5 cellular contexts compared by ENCODE assay signal in genomic region chr17:27637818-27638217, GRCh38. TPM values are rescaled to one million over a fixed set of nuclear protein-coding genes. Genes with fewer than 3 reads are reported as not detected.
DNase-seq lines count a peak whose midpoint lies in the region; ATAC-seq, FAIRE-seq and TF ChIP-seq lines count a peak whose summit lies in the region.
"Not testable (repeated sequence)": the region's sequence is repeated elsewhere in the genome, so short reads cannot be mapped to it uniquely, and the experiment has no call there.

No MANE protein-coding gene starts in this region.

- not testable (repeated sequence) for H3K9me3 ChIP-seq in WERI-Rb-1 (ENCODE audit: severe bottlenecking); HepG2 (ENCODE audit: low read length); spleen

- not testable (repeated sequence) for H3K4me1 ChIP-seq in GM23338 (ENCODE audit: insufficient read depth)
- H3K4me1 ChIP-seq in HepG2 (ENCODE audit: insufficient read depth, low read length) (peaks cover 36% of the 10 kb centered on the region), spleen (peaks cover 8 to 39% (median 32%) of the 10 kb centered on the region in 6 donors)

- not testable (repeated sequence) for DNase-seq in GM23338 (ENCODE audit: low spot score); HepG2 (ENCODE audit: low spot score)
- DNase-seq in NCI-H82 treated with DMSO at 0.1 percent for 48 hours (lab: John Stamatoyannopoulos, UW; ENCODE audit: unreplicated experiment) (peak; percentile 39), WERI-Rb-1 (peak; percentile 71), spleen (peak; percentile 59)

- H3K9ac ChIP-seq in HepG2 (ENCODE audit: insufficient read depth, low read depth, low read length), result not testable (repeated sequence)

- not testable (repeated sequence) for H3K9me3 Mint-ChIP-seq in GM23338

- not testable (repeated sequence) for H3K4me3 Mint-ChIP-seq in GM23338

- not testable (repeated sequence) for H3K4me1 Mint-ChIP-seq in GM23338

- H3K9me2 ChIP-seq in GM23338 (ENCODE audit: insufficient read depth), result not testable (repeated sequence)

- POLR2A ChIA-PET in HepG2 (lab: Yijun Ruan, JAX), result not testable (repeated sequence)

- WGBS in HepG2 (ENCODE audit: low lambda C conversion rate), result 57% methylated on average over 5 of the region's 7 CpGs
- WGBS in spleen, 5 donors, result 96 to 100% (median 96%) methylated on average over 2 to 7 of the region's 7 CpGs

- H3K36me3 ChIP-seq in GM23338 (ENCODE audit: insufficient read depth); WERI-Rb-1; HepG2 (replicated peaks in 1 of 2; ENCODE audit: control insufficient read depth in 1 of 2, insufficient read depth in 2 of 2, low read length in 2 of 2): not testable (repeated sequence)
- H3K36me3 ChIP-seq in spleen, result peaks cover 0 to 50% (median 30%) of the 10 kb centered on the region in 6 donors

- H2AFZ ChIP-seq in GM23338; HepG2 (ENCODE audit: low read length): not testable (repeated sequence)

- not testable (repeated sequence) for H3K27me3 Mint-ChIP-seq in GM23338 (ENCODE audit: insufficient read depth, low read depth, poor library complexity)

- in situ Hi-C loops in HepG2 (cut with HindIII; ENCODE audit: extremely low pct_ligation_motif_present, low pct_unique_long_range_greater_than_20kb), result not testable (repeated sequence)

- TF ChIP-seq RAD21 in HepG2 (CRISPR knock-in tag; IDR thresholded peaks at IDR 0.05), result not testable (repeated sequence)

- not testable (repeated sequence) for FAIRE-seq in HepG2 (lab: Jason Lieb, UNC)

- not testable (repeated sequence) for H3K27me3 ChIP-seq in GM23338 (ENCODE audit: insufficient read depth); WERI-Rb-1 (ENCODE audit: insufficient read depth, low read depth, severe bottlenecking); HepG2 (ENCODE audit: control insufficient read depth in 1 of 2, insufficient read depth in 2 of 2, low read length in 2 of 2); spleen (replicated peaks in 1 of 7)

- not testable (repeated sequence) for TF ChIP-seq POLR2A in HepG2 (IDR thresholded peaks at IDR 0.05; ENCODE audit: insufficient read depth in 1 of 2, low read depth in 2 of 2, low read length in 2 of 2); spleen (IDR thresholded peaks at IDR 0.05)

- H3K36me3 Mint-ChIP-seq in GM23338 (ENCODE audit: low read depth), result not testable (repeated sequence)

- H3F3A ChIP-seq in GM23338 (replicated peaks; ENCODE audit: low read depth), result not testable (repeated sequence)

- not testable (repeated sequence) for H3K4me3 ChIP-seq in GM23338; WERI-Rb-1 (ENCODE audit: low read depth, low read length); HepG2 (replicated peaks in 1 of 3; ENCODE audit: insufficient read depth in 1 of 3, low read depth in 2 of 3, low read length in 3 of 3); spleen

- not testable (repeated sequence) for H3K4me2 ChIP-seq in GM23338; HepG2 (ENCODE audit: low read depth, low read length)

- not testable (repeated sequence) for TF ChIP-seq CTCF in GM23338 (conservative IDR thresholded peaks at IDR 0.05; ENCODE audit: low read depth in 2 of 2); WERI-Rb-1 (IDR thresholded peaks at IDR 0.05; ENCODE audit: low read depth, low read length); HepG2 (CRISPR knock-in tag; IDR thresholded peaks at IDR 0.05); spleen (IDR thresholded peaks at IDR 0.05 in 8 of 11, conservative IDR thresholded peaks at IDR 0.05 in 3 of 11)

- CTCF ChIA-PET in HepG2 (lab: Yijun Ruan, JAX; ENCODE audit: low intra/inter-chr PET ratio, low total read pairs), result not testable (repeated sequence)

- peak; percentile 28; the same call in 1 of the 3 replicates for ATAC-seq in GM23338
- ATAC-seq in HepG2, result peak; percentile 35

- H3K27ac Mint-ChIP-seq in GM23338, result not testable (repeated sequence)

- H4K20me1 ChIP-seq in GM23338 (replicated peaks; ENCODE audit: insufficient read depth); HepG2 (ENCODE audit: insufficient read depth, low read length): not testable (repeated sequence)

- not testable (repeated sequence) for H3K27ac ChIP-seq in GM23338 (ENCODE audit: low read depth); WERI-Rb-1; HepG2 (ENCODE audit: extremely low read length, insufficient read depth, low read length)
- H3K27ac ChIP-seq in spleen, result peak overlapping the region in 2 of 8 donors; percentile 13 to 27

- intact Hi-C loops in HepG2 (cut with micrococcal nuclease; ENCODE audit: unreplicated experiment); spleen (cut with DNase I; ENCODE audit: low total_unique reads): not testable (repeated sequence)

- not testable (repeated sequence) for BruUV-seq in HepG2 (replicated peaks; lab: Mats Ljungman, UMichigan)

- not testable (repeated sequence) for TF ChIP-seq EP300 in HepG2 (IDR thresholded peaks at IDR 0.05; ENCODE audit: low read depth in 2 of 2, low read length in 2 of 2); HepG2 (CRISPR knock-in tag; IDR thresholded peaks at IDR 0.05; ENCODE audit: borderline replicate concordance)

- not testable (repeated sequence) for H3K79me2 ChIP-seq in GM23338 (replicated peaks; ENCODE audit: insufficient read depth); HepG2 (ENCODE audit: insufficient read depth, low read length)

RNA-seq across cellular contexts. Expression of gene LGALS9, which starts 6.8 kb away (rescaled TPM):
- total RNA-seq in GM23338 (2014; rRNA removed; shearing (Covaris generic)), result 0.73 and 1.6 TPM in 2 replicates
- polyA plus RNA-seq in GM23338 (2016; fragmentation: Nextera tagmentation; extraction: Ambion mirVana) (0.48 and 1.8 TPM in 2 replicates), HepG2 (2011; rRNA removed) (1.4 and 1.6 TPM in 2 replicates), spleen (100 to 1,000 TPM; 162 to 202 (median 198) TPM)
- total RNA-seq in HepG2 (2016; rRNA removed; fragmentation: Illumina TruSeq; extraction: Trizol) (0.40 and 0.56 TPM in 2 replicates), spleen (100 to 1,000 TPM; 187 to 309 (median 252) TPM)
- not detected in 2 replicates for total RNA-seq in HepG2 (2016; cell fraction: cytosol; rRNA removed; fragmentation: Illumina TruSeq; extraction: Trizol; ENCODE audit: low read depth)
- total RNA-seq in HepG2 (2016; cell fraction: insoluble cytoplasmic fraction; rRNA removed; fragmentation: Illumina TruSeq; extraction: Trizol), result 0.26 TPM in 1 of 2 replicates, not detected in the other
- 0.48 TPM in 1 of 2 replicates, not detected in the other for total RNA-seq in HepG2 (2016; cell fraction: membrane; rRNA removed; fragmentation: Illumina TruSeq; extraction: Trizol)
- 0.41 and 0.59 TPM in 2 replicates for total RNA-seq in HepG2 (2016; cell fraction: nucleus; rRNA removed; fragmentation: Illumina TruSeq; extraction: Trizol)
- polyA plus RNA-seq in HepG2 (2011; cell fraction: cytosol; rRNA removed), result 0.46 and 0.60 TPM in 2 replicates
- 3.3 and 4.3 TPM in 2 replicates for polyA plus RNA-seq in HepG2 (2011; cell fraction: nucleus; rRNA removed)
- 2.2 and 2.8 TPM in 2 replicates for polyA plus RNA-seq in HepG2 (2012)
- 0.15 and 0.23 TPM in 2 replicates for polyA plus RNA-seq in HepG2 (2016; cell fraction: cytosol; fragmentation: Illumina TruSeq; extraction: Trizol; ENCODE audit: low read depth)
- 0.28 and 0.61 TPM in 2 replicates for polyA plus RNA-seq in HepG2 (2016; cell fraction: insoluble cytoplasmic fraction; fragmentation: Illumina TruSeq; extraction: Trizol; ENCODE audit: low read depth)
- 0.21 and 0.37 TPM in 2 replicates for polyA plus RNA-seq in HepG2 (2016; cell fraction: membrane; fragmentation: Illumina TruSeq; extraction: Trizol; ENCODE audit: low read depth)
- polyA plus RNA-seq in HepG2 (2016; cell fraction: nucleus; fragmentation: Illumina TruSeq; extraction: Trizol; ENCODE audit: insufficient read depth, low read depth), result 1.3 and 2.3 TPM in 2 replicates
- 1.6 and 2.5 TPM in 2 replicates for polyA minus RNA-seq in HepG2 (2011; rRNA and poly(A)+ RNA removed; ENCODE audit: low replicate concordance)
- polyA minus RNA-seq in HepG2 (2011; cell fraction: cytosol; rRNA and poly(A)+ RNA removed), result 0.62 TPM in 1 of 2 replicates, not detected in the other
- polyA minus RNA-seq in HepG2 (2011; cell fraction: nucleus; rRNA and poly(A)+ RNA removed), result 3.3 and 3.4 TPM in 2 replicates

Comparison
In these comparisons a context has a peak if more than half of its experiments do, and no peak if none do; other contexts are left out.
1. RNA of gene LGALS9, which starts 6.8 kb away (total RNA-seq): 187 to 309 TPM in spleen; 0.73 to 1.6 TPM in GM23338 and 0.26 to 0.59 TPM in HepG2; every median in the first group is over 10 times any median in the second.